10 cellular contexts compared by ENCODE assay signal in the genomic region with DNA sequence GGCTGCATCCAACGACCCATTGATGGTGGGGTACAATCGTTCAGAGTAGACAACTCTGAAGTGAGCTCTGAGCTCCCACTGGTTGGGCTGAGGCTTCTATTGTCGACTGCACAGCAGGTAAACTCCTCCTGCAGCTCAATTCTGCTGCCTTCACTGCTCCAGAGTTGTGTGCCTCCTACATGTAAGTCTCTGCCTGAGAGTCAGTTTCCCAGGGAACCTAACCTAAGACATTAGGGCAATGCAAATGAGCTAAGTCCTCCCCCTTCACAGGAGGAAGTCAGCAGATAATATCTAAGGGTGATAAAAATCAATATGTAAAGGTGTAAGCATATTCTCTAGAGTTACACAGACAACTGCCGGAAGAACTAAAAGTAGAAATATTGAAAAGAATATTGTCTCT. TPM values are rescaled to one million over a fixed set of nuclear protein-coding genes. Genes with fewer than 3 reads are reported as not detected.
DNase-seq lines count a peak whose midpoint lies in the region; ATAC-seq lines count a peak whose summit lies in the region.
"Had no signal": no experiment of that assay in that cellular context is flagged by ENCODE, and none has a peak within 500 bp of the region (broad histone marks: within the 10 kb centered on the region; RNA-seq: fewer than 3 reads in every experiment).

No MANE protein-coding gene starts in this region.

- ATAC-seq in GM21723 (IDR thresholded peaks at IDR 0.05; ENCODE audit: unreplicated experiment), result peak; percentile 53
- peak; percentile 55 for ATAC-seq in HG03571 (IDR thresholded peaks at IDR 0.05; ENCODE audit: unreplicated experiment)
- ATAC-seq in stimulated activated naive CD8-positive, alpha-beta T cell treated with anti-CD3 and anti-CD28 coated beads, Interleukin-15, amount 100 ng/mL, for 72 hours, result no peak

- no peaks in the 10 kb centered on the region for H3K9me3 Mint-ChIP-seq in stimulated activated naive CD8-positive, alpha-beta T cell treated with anti-CD3 and anti-CD28 coated beads, Interleukin-15, amount 100 ng/mL, for 72 hours

- H3K4me1 Mint-ChIP-seq in stimulated activated naive CD8-positive, alpha-beta T cell treated with anti-CD3 and anti-CD28 coated beads, Interleukin-15, amount 100 ng/mL, for 72 hours, result peaks cover 7% of the 10 kb centered on the region

- H3K27me3 Mint-ChIP-seq in stimulated activated naive CD8-positive, alpha-beta T cell treated with anti-CD3 and anti-CD28 coated beads, Interleukin-15, amount 100 ng/mL, for 72 hours, result no peaks in the 10 kb centered on the region

- peak; percentile 7 for DNase-seq in NCI-H345 (lab: John Stamatoyannopoulos, UW)
- DNase-seq in NCI-H345 treated with DMSO at 0.1 percent for 48 hours (lab: John Stamatoyannopoulos, UW; ENCODE audit: unreplicated experiment), result no peak
- DNase-seq in mucosa of gallbladder (ENCODE audit: low spot score), result peak; percentile 30
- no peak for DNase-seq in stimulated activated naive CD8-positive, alpha-beta T cell treated with anti-CD3 and anti-CD28 coated beads, Interleukin-15, amount 100 ng/mL, for 72 hours
- no peak for DNase-seq in GM19238 (ENCODE audit: insufficient read length, low spot score)
- no peak for DNase-seq in islet precursor cell
- DNase-seq: erythroblast, mesenchymal stem cell had no signal

- H3K4me3 Mint-ChIP-seq in stimulated activated naive CD8-positive, alpha-beta T cell treated with anti-CD3 and anti-CD28 coated beads, Interleukin-15, amount 100 ng/mL, for 72 hours, result no peak overlapping the region

- peak overlapping the region in 1 of 2 donors; percentile 72 for H3K27ac Mint-ChIP-seq in stimulated activated naive CD8-positive, alpha-beta T cell treated with anti-CD3 and anti-CD28 coated beads, Interleukin-15, amount 100 ng/mL, for 72 hours

RNA-seq across cellular contexts. Expression of gene ACYP2, which starts 22.5 kb away (rescaled TPM):
- 28.7 TPM for total RNA-seq in mucosa of gallbladder

Comparison
In these comparisons a context has a peak if more than half of its experiments do, and no peak if none do; other contexts are left out.
1. DNase-seq: peak in NCI-H345 (single experiment) and mucosa of gallbladder (single experiment); none in NCI-H345 treated with DMSO at 0.1 percent for 48 hours (single experiment), stimulated activated naive CD8-positive, alpha-beta T cell treated with anti-CD3 and anti-CD28 coated beads, Interleukin-15, amount 100 ng/mL, for 72 hours (0 of 2), GM19238 (single experiment) and islet precursor cell (single experiment).